Comparison of ENCODE assay signal across 8 cellular contexts in genomic region chr4:37976991-37977470, GRCh38. TPM values are rescaled to one million over a fixed set of nuclear protein-coding genes. Genes with fewer than 3 reads are reported as not detected.
DNase-seq lines count a peak whose midpoint lies in the region; ATAC-seq and TF ChIP-seq lines count a peak whose summit lies in the region.

No MANE protein-coding gene starts in this region.

- H3K4me3 ChIP-seq in AG09309 (ENCODE audit: control insufficient read depth, low read depth, low read length) (peak overlapping the region; percentile 57), mesendoderm (ENCODE audit: low read length) (peak overlapping the region; percentile 52)

- H3K79me2 ChIP-seq in mesendoderm (ENCODE audit: control insufficient read depth, insufficient read depth, low read length) = peaks cover 23% of the 10 kb centered on the region

- H3K18ac ChIP-seq in mesendoderm (ENCODE audit: low read length) = peak overlapping the region; percentile 98

- H3K4me2 ChIP-seq in mesendoderm (ENCODE audit: low read length) = peak overlapping the region; percentile 48

- DNase-seq in AG09309 (ENCODE audit: low read depth) (no peak), NCI-H774 (lab: John Stamatoyannopoulos, UW) (peak; percentile 73), mesendoderm (peak; percentile 92)
- DNase-seq in activated CD8-positive, alpha-beta memory T cell treated with anti-CD3 and anti-CD28 coated beads for 24 hours = peak; percentile 81
- DNase-seq in effector CD8-positive, alpha-beta T cell (lab: John Stamatoyannopoulos, UW) = peak; percentile 71
- peak; percentile 51 for DNase-seq in stimulated activated CD8-positive, alpha-beta memory T cell treated with anti-CD3 and anti-CD28 coated beads, Interleukin-15, amount 100 ng/mL, for 24 hours (ENCODE audit: low read depth)

- peak; percentile 83 for ATAC-seq in GM19023 (IDR thresholded peaks at IDR 0.05; ENCODE audit: unreplicated experiment)
- peak; percentile 79 for ATAC-seq in HG03175 (IDR thresholded peaks at IDR 0.05; ENCODE audit: unreplicated experiment)

- H3K36me3 ChIP-seq in mesendoderm (ENCODE audit: control insufficient read depth, insufficient read depth, low read length) = no peaks in the 10 kb centered on the region

- peak overlapping the region; percentile 76 for H3K9ac ChIP-seq in mesendoderm (ENCODE audit: low read length)

- H3K27ac ChIP-seq in mesendoderm (ENCODE audit: low read depth, low read length) = peak overlapping the region; percentile 87

- H3K79me1 ChIP-seq in mesendoderm (ENCODE audit: low read length) = peaks cover 6% of the 10 kb centered on the region

- H2AK5ac ChIP-seq in mesendoderm (ENCODE audit: low read length) = no peak overlapping the region

- peaks cover 8% of the 10 kb centered on the region for H3K4me1 ChIP-seq in mesendoderm (ENCODE audit: control insufficient read depth, low read depth, low read length)

- TF ChIP-seq CTCF in AG09309 (IDR thresholded peaks at IDR 0.05; ENCODE audit: control insufficient read depth, insufficient read depth, low read depth, low read length, missing control alignments) = no peak

- no peaks in the 10 kb centered on the region for H3K27me3 ChIP-seq in mesendoderm (ENCODE audit: insufficient read depth, low read length, poor library complexity)

- H3K56ac ChIP-seq in mesendoderm (ENCODE audit: low read length) = peak overlapping the region; percentile 87

- H4K5ac ChIP-seq in mesendoderm (ENCODE audit: low read length) = peak overlapping the region; percentile 75

- peak overlapping the region; percentile 54 for H2BK120ac ChIP-seq in mesendoderm (ENCODE audit: low read depth, low read length)

- no peak overlapping the region for H3K23ac ChIP-seq in mesendoderm (ENCODE audit: low read length)

- H3K4ac ChIP-seq in mesendoderm (ENCODE audit: low read depth, low read length) = peak overlapping the region; percentile 77

- peak overlapping the region; percentile 25 for H2BK15ac ChIP-seq in mesendoderm (replicated peaks; ENCODE audit: low read depth)

- no peak overlapping the region for H2BK5ac ChIP-seq in mesendoderm (ENCODE audit: low read length)

- no CpG with 5 or more reads among the region's 50 CpGs for WGBS in mesendoderm (ENCODE audit: extremely low coverage, insufficient coverage, low lambda C conversion rate)

- H4K8ac ChIP-seq in mesendoderm (ENCODE audit: low read depth, low read length) = peak overlapping the region; percentile 95

RNA-seq across cellular contexts. Expression of gene PTTG2, which starts 16.8 kb away (rescaled TPM):
- not detected for polyA plus RNA-seq in mesendoderm (2013, experiment 1 of 2)
- not detected for polyA plus RNA-seq in mesendoderm (2013, experiment 2 of 2)
